24 cellular contexts compared by ENCODE assay signal in genomic region chr13:67238861-67239260, GRCh38.
"Had no signal": no experiment of that assay in that cellular context is flagged by ENCODE, and none has a peak within 500 bp of the region (broad histone marks: within the 10 kb centered on the region; RNA-seq: fewer than 3 reads in every experiment).

No MANE protein-coding gene starts in this region.

- H3K27ac ChIP-seq: brain microvascular endothelial cell, coronary artery, dorsolateral prefrontal cortex, esophagus muscularis mucosa, foreskin keratinocyte, gastroesophageal sphincter, heart right ventricle, VCaP had no signal

- ATAC-seq: activated T-cell treated with anti-CD3 and anti-CD28 coated beads, Interleukin-2, amount 50 U/mL, for 72 hours; gastroesophageal sphincter; heart right ventricle; WTC11 had no signal

- DNase-seq: activated CD4-positive, alpha-beta memory T cell treated with anti-CD3 and anti-CD28 coated beads, Interleukin-2, amount 10 ng/mL, durations not matched to agents 7 days and 5 days; activated CD4-positive, alpha-beta T cell treated with anti-CD3 and anti-CD28 coated beads for 1 hour; activated CD4-positive, alpha-beta T cell treated with anti-CD3 and anti-CD28 coated beads for 4 hours; activated CD4-positive, alpha-beta T cell treated with anti-CD3 and anti-CD28 coated beads, Interleukin-2, amount 10 ng/mL, durations not matched to agents 7 days and 5 days; activated CD4-positive, alpha-beta T cell treated with anti-CD3 and anti-CD28 coated beads, Interleukin-2, amount 50 U/mL, for 4 hours; activated CD8-positive, alpha-beta memory T cell treated with anti-CD3 and anti-CD28 coated beads, Interleukin-2, amount 50 U/mL, for 48 hours; activated gamma-delta T cell; activated naive CD4-positive, alpha-beta T cell; activated naive CD4-positive, alpha-beta T cell treated with anti-CD3 and anti-CD28 coated beads, Interleukin-2, amount 50 U/mL, for 16 hours; activated T-cell treated with anti-CD3 and anti-CD28 coated beads for 4 hours; activated T-cell treated with anti-CD3 and anti-CD28 coated beads, Interleukin-2, amount 50 U/mL, for 24 hours; activated T-cell treated with anti-CD3 and anti-CD28 coated beads, Interleukin-2, amount 50 U/mL, for 72 hours; amniotic stem cell; brain microvascular endothelial cell; dorsolateral prefrontal cortex; effector memory CD4-positive, alpha-beta T cell; endodermal cell; heart right ventricle had no signal

- H3K4me3 ChIP-seq: coronary artery, dorsolateral prefrontal cortex, esophagus muscularis mucosa, gastroesophageal sphincter, heart right ventricle had no signal

- H3K36me3 ChIP-seq: brain microvascular endothelial cell, esophagus muscularis mucosa, gastroesophageal sphincter, heart right ventricle had no signal

- H3K9me3 ChIP-seq: esophagus muscularis mucosa, gastroesophageal sphincter, heart right ventricle had no signal

- H3K27me3 ChIP-seq: brain microvascular endothelial cell, dorsolateral prefrontal cortex, esophagus muscularis mucosa, foreskin keratinocyte, gastroesophageal sphincter, heart right ventricle had no signal

- H3K4me1 ChIP-seq: foreskin keratinocyte had no signal
